ENCODE assay signal across 8 cellular contexts in the genomic region with DNA sequence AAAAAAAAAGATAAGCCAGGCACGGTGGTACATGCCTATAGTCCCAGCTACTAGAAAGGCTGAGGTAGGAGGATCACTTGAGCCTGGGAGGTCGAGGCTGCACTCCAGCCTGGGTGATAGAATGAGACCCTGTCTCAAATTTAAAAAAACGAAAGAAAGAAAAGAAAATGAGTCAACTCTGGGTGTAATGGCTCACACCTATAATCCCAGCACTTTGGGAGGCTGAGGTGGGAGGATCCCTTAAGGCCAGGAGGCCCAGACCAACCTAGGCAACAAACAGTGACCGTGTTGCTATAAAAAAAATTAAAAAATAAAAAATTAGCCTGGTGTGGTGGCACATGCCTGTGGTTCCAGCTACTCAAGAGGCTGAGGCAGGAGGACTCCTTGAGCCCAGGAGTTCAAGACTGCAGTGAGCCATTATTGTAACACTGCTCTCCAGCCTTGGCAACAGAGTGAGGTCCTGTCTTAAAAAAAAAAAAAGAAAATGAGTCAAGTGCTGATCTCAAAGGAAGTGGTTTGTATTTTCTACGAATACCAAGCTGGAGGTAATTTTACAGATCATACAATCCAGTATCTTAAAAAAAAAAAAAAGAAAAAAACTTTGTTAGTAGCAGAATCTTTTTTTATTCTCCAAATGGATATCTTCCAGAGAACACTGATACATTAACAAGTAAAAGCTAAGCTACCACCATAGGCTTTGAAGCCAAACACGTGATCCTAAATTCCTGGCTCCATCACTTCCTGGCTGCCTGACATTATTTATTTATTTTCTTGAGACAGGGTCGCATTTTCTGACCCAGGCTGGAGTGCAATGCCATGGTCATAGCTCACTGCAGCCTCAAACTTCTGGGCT. TPM values are rescaled to one million over a fixed set of nuclear protein-coding genes. Genes with fewer than 3 reads are reported as not detected.
DNase-seq lines count a peak whose midpoint lies in the region; ATAC-seq and TF ChIP-seq lines count a peak whose summit lies in the region.
"Had no signal": no experiment of that assay in that cellular context is flagged by ENCODE, and none has a peak within 500 bp of the region (broad histone marks: within the 10 kb centered on the region; RNA-seq: fewer than 3 reads in every experiment).

No MANE protein-coding gene starts in this region.

- H3K27ac ChIP-seq in esophagus (ENCODE audit: low read depth in 2 of 2, low read length in 1 of 2) (peak overlapping the region; percentile 15 to 31), ovary (no peak overlapping the region)
- H3K27ac ChIP-seq: suprapubic skin had no signal

- no peak for TF ChIP-seq EP300 in ovary (IDR thresholded peaks at IDR 0.05)

- 60 to 65% methylated on average over 7 of the region's 7 CpGs for WGBS in esophagus, 2 donors
- WGBS in ovary, 3 donors: 54 to 62% (median 56%) methylated on average over 7 of the region's 7 CpGs

- ATAC-seq in HG02610 (IDR thresholded peaks at IDR 0.05; ENCODE audit: unreplicated experiment): no peak

- DNase-seq in HT1080 (ENCODE audit: low read depth) (peak; percentile 92), ovary (no peak), cerebellar cortex (ENCODE audit: low spot score) (no peak)
- peak; percentile 15 to 42 for DNase-seq in activated CD4-positive, alpha-beta T cell treated with anti-CD3 and anti-CD28 coated beads, Interleukin-2, amount 50 U/mL, for 48 hours
- DNase-seq in stimulated activated CD4-positive, alpha-beta T cell treated with anti-CD3 and anti-CD28 coated beads, Interleukin-4, amount 100 ng/mL, for 24 hours: peak; percentile 29

- intact Hi-C loops in ovary (cut with DNase I): no loop called here

- H3K4me3 ChIP-seq in esophagus (ENCODE audit: low read depth in 1 of 2, low read length in 2 of 2) (no peak overlapping the region), ovary (no peak overlapping the region)
- H3K4me3 ChIP-seq: suprapubic skin had no signal

- TF ChIP-seq POLR2A in ovary (IDR thresholded peaks at IDR 0.05): no peak

- H3K27me3 ChIP-seq in esophagus (ENCODE audit: control insufficient read depth in 1 of 2, insufficient read depth in 2 of 2, low read length in 2 of 2): no peaks in the 10 kb centered on the region
- H3K27me3 ChIP-seq in ovary: no peaks in the 10 kb centered on the region
- H3K27me3 ChIP-seq: suprapubic skin had no signal

- H3K4me1 ChIP-seq in esophagus (ENCODE audit: control insufficient read depth in 2 of 2, insufficient read depth in 2 of 2, low read length in 1 of 2) (no peaks in the 10 kb centered on the region), ovary (ENCODE audit: insufficient read depth) (peaks cover 3% of the 10 kb centered on the region)

- H3K36me3 ChIP-seq in esophagus (ENCODE audit: control insufficient read depth in 2 of 2, insufficient read depth in 2 of 2, low read length in 1 of 2) (no peaks in the 10 kb centered on the region), ovary (no peaks in the 10 kb centered on the region)
- H3K36me3 ChIP-seq: suprapubic skin had no signal

- no peak for TF ChIP-seq CTCF in ovary (IDR thresholded peaks at IDR 0.05)

- H3K9me3 ChIP-seq in esophagus (ENCODE audit: control insufficient read depth in 2 of 2, insufficient read depth in 1 of 2, low read depth in 1 of 2, low read length in 1 of 2): no peaks in the 10 kb centered on the region
- H3K9me3 ChIP-seq in ovary: no peaks in the 10 kb centered on the region
- H3K9me3 ChIP-seq: suprapubic skin had no signal

RNA-seq across cellular contexts. Expression of a gene that starts 5.7 kb away (rescaled TPM):
- total RNA-seq in HT1080 (2014; rRNA removed; shearing (Covaris generic)): 48.3 and 53.9 TPM in 2 replicates
- polyA plus RNA-seq in HT1080 (2015; cell fraction: cytosol; rRNA removed): 58.7 and 61.3 TPM in 2 replicates
- polyA plus RNA-seq in HT1080 (2015; cell fraction: nucleus; rRNA removed): 20.5 and 22.1 TPM in 2 replicates
- polyA plus RNA-seq in esophagus: 10 to 100 TPM; 13.0 to 20.9 TPM
- 10 to 100 TPM; 14.2 to 38.4 (median 25.4) TPM for total RNA-seq in ovary
- polyA plus RNA-seq in ovary: 10 to 100 TPM; 36.0 to 51.8 TPM

RNA-seq across cellular contexts. Expression of a gene that starts 24.6 kb away (rescaled TPM):
- total RNA-seq in HT1080 (2014; rRNA removed; shearing (Covaris generic)): 3.1 and 3.9 TPM in 2 replicates
- polyA plus RNA-seq in HT1080 (2015; cell fraction: cytosol; rRNA removed): 2.4 and 2.5 TPM in 2 replicates
- polyA plus RNA-seq in HT1080 (2015; cell fraction: nucleus; rRNA removed): 7.7 and 10.1 TPM in 2 replicates
- polyA plus RNA-seq in esophagus (under 1 TPM; 0.46 to 0.96 TPM), ovary (1 to 10 TPM in 1 of 2 donors, under 1 TPM in 1; 0.67 to 1.0 TPM)
- 1 to 10 TPM in 2 of 7 donors, under 1 TPM in 5; 0.46 to 2.1 (median 0.80) TPM for total RNA-seq in ovary

Comparison
In these comparisons a context has a peak if more than half of its experiments do, and no peak if none do; other contexts are left out.
1. DNase-seq: peak in HT1080 (single experiment), activated CD4-positive, alpha-beta T cell treated with anti-CD3 and anti-CD28 coated beads, Interleukin-2, amount 50 U/mL, for 48 hours (2 of 2) and stimulated activated CD4-positive, alpha-beta T cell treated with anti-CD3 and anti-CD28 coated beads, Interleukin-4, amount 100 ng/mL, for 24 hours (single experiment); none in ovary (0 of 5) and cerebellar cortex (single experiment).
2. H3K27ac ChIP-seq: peak in esophagus (2 of 2); none in ovary (0 of 2).